20 cellular contexts compared by ENCODE assay signal in genomic region chr2:113053666-113054435, GRCh38. TPM values are rescaled to one million over a fixed set of nuclear protein-coding genes. Genes with fewer than 3 reads are reported as not detected.
"Had no signal": no experiment of that assay in that cellular context is flagged by ENCODE, and none has a peak within 500 bp of the region (broad histone marks: within the 10 kb centered on the region; RNA-seq: fewer than 3 reads in every experiment).

No MANE protein-coding gene starts in this region.

- H3K4me3 ChIP-seq: body of pancreas, thyroid gland had no signal

- H3K27ac Mint-ChIP-seq: activated CD4-positive, alpha-beta T cell treated with anti-CD3 and anti-CD28 coated beads, Interleukin-2, amount 10 ng/mL, durations not matched to agents 7 days and 5 days; activated naive CD8-positive, alpha-beta T cell treated with anti-CD3 and anti-CD28 coated beads for 36 hours; dendritic cell treated with granulocyte-macrophage colony-stimulating factor and Interleukin-4, amounts not matched to agents 40 ng/mL and 50 ng/mL, for 4 days; effector memory CD8-positive, alpha-beta T cell; naive B cell; T-helper 1 cell treated with Interleukin-12 subunit alpha and Interleukin-12 subunit beta and Interleukin-4 antibody, amounts not matched to agents 30 μg/mL and 1 μg/mL, for 36 hours; WTC11 had no signal

- H3K4me1 ChIP-seq: body of pancreas had no signal

- H3K9me3 ChIP-seq: body of pancreas, thyroid gland had no signal

- H3K27me3 ChIP-seq: body of pancreas, thyroid gland had no signal

- ATAC-seq: body of pancreas; effector memory CD8-positive, alpha-beta T cell; left lobe of liver; WTC11 had no signal

- H3K36me3 ChIP-seq: thyroid gland had no signal

- H3K27me3 Mint-ChIP-seq: activated CD4-positive, alpha-beta T cell treated with anti-CD3 and anti-CD28 coated beads, Interleukin-2, amount 10 ng/mL, durations not matched to agents 7 days and 5 days; activated naive CD8-positive, alpha-beta T cell treated with anti-CD3 and anti-CD28 coated beads for 36 hours had no signal

- FAIRE-seq: islet of Langerhans had no signal

- H3K27ac ChIP-seq: body of pancreas, thyroid gland had no signal

- H3K4me1 Mint-ChIP-seq: activated CD4-positive, alpha-beta T cell treated with anti-CD3 and anti-CD28 coated beads, Interleukin-2, amount 10 ng/mL, durations not matched to agents 7 days and 5 days; naive B cell; WTC11 had no signal

- H3K4me3 Mint-ChIP-seq: activated CD4-positive, alpha-beta T cell treated with anti-CD3 and anti-CD28 coated beads, Interleukin-2, amount 10 ng/mL, durations not matched to agents 7 days and 5 days; activated naive CD8-positive, alpha-beta T cell treated with anti-CD3 and anti-CD28 coated beads for 36 hours; dendritic cell treated with granulocyte-macrophage colony-stimulating factor and Interleukin-4, amounts not matched to agents 40 ng/mL and 50 ng/mL, for 4 days; effector memory CD8-positive, alpha-beta T cell; T-helper 1 cell treated with Interleukin-12 subunit alpha and Interleukin-12 subunit beta and Interleukin-4 antibody, amounts not matched to agents 30 μg/mL and 1 μg/mL, for 36 hours; WTC11 had no signal

- DNase-seq: activated CD4-positive, alpha-beta T cell treated with anti-CD3 and anti-CD28 coated beads, Interleukin-2, amount 10 ng/mL, durations not matched to agents 7 days and 5 days; activated naive CD8-positive, alpha-beta T cell treated with anti-CD3 and anti-CD28 coated beads for 36 hours; activated T-cell treated with anti-CD3 and anti-CD28 coated beads for 4 hours; amygdala; body of pancreas; cerebellar nuclear complex; effector memory CD8-positive, alpha-beta T cell; naive B cell; stimulated activated CD4-positive, alpha-beta T cell treated with anti-CD3 and anti-CD28 coated beads, Interleukin-12 subunit alpha, Interleukin-12 subunit beta, amount 100 ng/mL, for 4 hours; stimulated activated CD4-positive, alpha-beta T cell treated with anti-CD3 and anti-CD28 coated beads, Interleukin-2, amount 100 ng/mL, for 24 hours; thyroid gland had no signal

- H3K9me3 Mint-ChIP-seq: effector memory CD8-positive, alpha-beta T cell had no signal

RNA-seq across cellular contexts. Expression of gene IL36B, which starts 1.2 kb away (rescaled TPM):
- total RNA-seq: activated CD4-positive, alpha-beta T cell treated with anti-CD3 and anti-CD28 coated beads, Interleukin-2, amount 10 ng/mL, durations not matched to agents 7 days and 5 days; activated naive CD8-positive, alpha-beta T cell treated with anti-CD3 and anti-CD28 coated beads for 36 hours; body of pancreas; epithelial cell of proximal tubule; left lobe of liver; mononuclear cell; renal cortical epithelial cell; thyroid gland; urinary bladder; WTC11 had no signal
- polyA plus RNA-seq: urinary bladder had no signal

RNA-seq across cellular contexts. Expression of gene IL36RN, which starts 5.1 kb away (rescaled TPM):
- total RNA-seq: activated CD4-positive, alpha-beta T cell treated with anti-CD3 and anti-CD28 coated beads, Interleukin-2, amount 10 ng/mL, durations not matched to agents 7 days and 5 days; activated naive CD8-positive, alpha-beta T cell treated with anti-CD3 and anti-CD28 coated beads for 36 hours; body of pancreas; epithelial cell of proximal tubule; left lobe of liver; mononuclear cell; renal cortical epithelial cell; thyroid gland; WTC11 had no signal
- polyA plus RNA-seq: urinary bladder had no signal

RNA-seq across cellular contexts. Expression of gene IL1F10, which starts 13.9 kb away (rescaled TPM):
- total RNA-seq: activated CD4-positive, alpha-beta T cell treated with anti-CD3 and anti-CD28 coated beads, Interleukin-2, amount 10 ng/mL, durations not matched to agents 7 days and 5 days; activated naive CD8-positive, alpha-beta T cell treated with anti-CD3 and anti-CD28 coated beads for 36 hours; body of pancreas; epithelial cell of proximal tubule; left lobe of liver; mononuclear cell; renal cortical epithelial cell; thyroid gland; urinary bladder; WTC11 had no signal
- polyA plus RNA-seq: urinary bladder had no signal

RNA-seq across cellular contexts. Expression of gene IL36A, which starts 48.6 kb away (rescaled TPM):
- total RNA-seq: activated CD4-positive, alpha-beta T cell treated with anti-CD3 and anti-CD28 coated beads, Interleukin-2, amount 10 ng/mL, durations not matched to agents 7 days and 5 days; activated naive CD8-positive, alpha-beta T cell treated with anti-CD3 and anti-CD28 coated beads for 36 hours; body of pancreas; epithelial cell of proximal tubule; left lobe of liver; mononuclear cell; renal cortical epithelial cell; thyroid gland; urinary bladder; WTC11 had no signal
- polyA plus RNA-seq: urinary bladder had no signal
